ENCODE assay signal across 14 cellular contexts in the genomic region with DNA sequence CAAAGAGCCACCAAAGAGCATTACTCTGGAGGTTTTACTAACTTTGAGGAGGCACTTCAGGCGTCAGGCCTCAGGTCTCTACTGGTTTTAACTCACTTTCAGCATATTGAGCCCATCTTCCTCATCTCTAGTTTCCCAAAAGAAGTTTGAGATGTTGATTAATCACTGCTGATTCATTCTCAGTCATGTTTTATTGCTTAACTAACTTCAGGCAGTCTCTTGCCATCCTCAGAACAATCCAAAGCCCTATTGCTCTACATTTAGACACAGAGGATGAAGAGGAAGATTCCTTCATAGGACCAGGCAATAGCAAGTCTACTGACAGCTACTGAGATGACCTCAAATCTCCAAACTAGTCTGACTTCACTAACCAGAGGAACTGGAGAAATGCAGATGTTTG. TPM values are rescaled to one million over a fixed set of nuclear protein-coding genes. Genes with fewer than 3 reads are reported as not detected.
A peak's percentile ranks its signal among the peaks of the same experiment; 100 is the strongest.
DNase-seq lines count a peak whose midpoint lies in the region; ATAC-seq, FAIRE-seq and TF ChIP-seq lines count a peak whose summit lies in the region.
"Had no signal": no experiment of that assay in that cellular context is flagged by ENCODE, and none has a peak within 500 bp of the region (broad histone marks: within the 10 kb centered on the region; RNA-seq: fewer than 3 reads in every experiment).

No MANE protein-coding gene starts in this region.

- no TSS peak for BruUV-seq in HepG2 (replicated peaks; lab: Mats Ljungman, UMichigan)

- TF ChIP-seq EP300 in HepG2 (IDR thresholded peaks at IDR 0.05; ENCODE audit: low read depth in 2 of 2, low read length in 2 of 2): no peak
- no peak for TF ChIP-seq EP300 in HepG2 (CRISPR knock-in tag; IDR thresholded peaks at IDR 0.05; ENCODE audit: borderline replicate concordance)

- FAIRE-seq in HepG2 (lab: Jason Lieb, UNC): no peak

- TF ChIP-seq POLR2A in HepG2 (IDR thresholded peaks at IDR 0.05; ENCODE audit: insufficient read depth in 1 of 2, low read depth in 2 of 2, low read length in 2 of 2): no peak

- DNase-seq in CD14-positive monocyte (ENCODE audit: low spot score): no peak
- DNase-seq in LoVo (ENCODE audit: low spot score): peak; percentile 4
- peak; percentile 59 for DNase-seq in amniotic epithelial cell (ENCODE audit: low read depth)
- peak; percentile 4 for DNase-seq in hepatic stellate cell (ENCODE audit: low spot score)
- DNase-seq in HepG2 (ENCODE audit: low spot score): no peak
- no peak for DNase-seq in stimulated activated CD4-positive, alpha-beta T cell treated with anti-CD3 and anti-CD28 coated beads, Interleukin-2, amount 100 ng/mL, for 24 hours
- DNase-seq: activated effector memory CD4-positive, alpha-beta T cell treated with anti-CD3 and anti-CD28 coated beads, Interleukin-2, amount 50 U/mL, for 16 hours; effector CD4-positive, alpha-beta T cell; MM.1S had no signal

- POLR2A ChIA-PET in HepG2 (lab: Yijun Ruan, JAX): no interaction called here

- no peak overlapping the region for H3K4me2 ChIP-seq in HepG2 (ENCODE audit: low read depth, low read length)

- no peak overlapping the region for H3K4me3 Mint-ChIP-seq in CD14-positive monocyte
- H3K4me3 Mint-ChIP-seq: B cell had no signal

- peaks cover 11 to 26% (median 13%) of the 10 kb centered on the region in 3 donors for H3K27me3 Mint-ChIP-seq in CD14-positive monocyte (ENCODE audit: low read depth in 3 of 3)
- H3K27me3 Mint-ChIP-seq: B cell had no signal

- no peak for TF ChIP-seq RAD21 in HepG2 (CRISPR knock-in tag; IDR thresholded peaks at IDR 0.05)

- H2AFZ ChIP-seq in HepG2 (ENCODE audit: low read length): no peak overlapping the region
- H2AFZ ChIP-seq: parathyroid adenoma had no signal

- H3K4me1 Mint-ChIP-seq in CD14-positive monocyte: peaks cover 23% of the 10 kb centered on the region

- WGBS in HepG2 (ENCODE audit: low lambda C conversion rate): 0% methylated on average over 1 of the region's 1 CpG

- H3K4me3 ChIP-seq in HepG2 (replicated peaks in 1 of 3; ENCODE audit: insufficient read depth in 1 of 3, low read depth in 2 of 3, low read length in 3 of 3): no peak overlapping the region

- H3K27me3 ChIP-seq in HepG2 (ENCODE audit: control insufficient read depth in 1 of 2, insufficient read depth in 2 of 2, low read length in 2 of 2): no peaks in the 10 kb centered on the region; a peak in 1 of 5 replicates

- intact Hi-C loops in CD14-positive monocyte (cut with micrococcal nuclease): no loop called here
- intact Hi-C loops in HepG2 (cut with micrococcal nuclease; ENCODE audit: unreplicated experiment): no loop called here

- no peak overlapping the region for H3K9ac ChIP-seq in HepG2 (ENCODE audit: insufficient read depth, low read depth, low read length)
- H3K9ac ChIP-seq: parathyroid adenoma had no signal

- TF ChIP-seq CTCF in CD14-positive monocyte (IDR thresholded peaks at IDR 0.05) (no peak), HepG2 (CRISPR knock-in tag; IDR thresholded peaks at IDR 0.05) (no peak)

- H3K36me3 ChIP-seq in HepG2 (replicated peaks in 1 of 2; ENCODE audit: control insufficient read depth in 1 of 2, insufficient read depth in 2 of 2, low read length in 2 of 2): no peaks in the 10 kb centered on the region

- no peaks in the 10 kb centered on the region for H3K4me1 ChIP-seq in HepG2 (ENCODE audit: insufficient read depth, low read length)
- H3K4me1 ChIP-seq: parathyroid adenoma had no signal

- H3K27ac ChIP-seq in HepG2 (ENCODE audit: extremely low read length, insufficient read depth, low read length): no peak overlapping the region
- H3K27ac ChIP-seq: parathyroid adenoma, VCaP had no signal

- peak overlapping the region; percentile 56 to 93 (median 81) for H3K27ac Mint-ChIP-seq in CD14-positive monocyte
- H3K27ac Mint-ChIP-seq: B cell had no signal

- no peaks in the 10 kb centered on the region for H3K79me2 ChIP-seq in HepG2 (ENCODE audit: insufficient read depth, low read length)
- H3K79me2 ChIP-seq: parathyroid adenoma had no signal

- no peak for ATAC-seq in HG02588 (IDR thresholded peaks at IDR 0.05; ENCODE audit: unreplicated experiment)
- ATAC-seq in GM19455 (IDR thresholded peaks at IDR 0.05; ENCODE audit: unreplicated experiment): no peak
- ATAC-seq in HepG2: no peak

- no peaks in the 10 kb centered on the region for H4K20me1 ChIP-seq in HepG2 (ENCODE audit: insufficient read depth, low read length)

- H3K9me3 ChIP-seq in HepG2 (ENCODE audit: low read length): no peaks in the 10 kb centered on the region

- H3K36me3 Mint-ChIP-seq in CD14-positive monocyte: peaks cover 0 to 3% of the 10 kb centered on the region in 2 donors

- H3K9me3 Mint-ChIP-seq in CD14-positive monocyte: peaks cover 0 to 3% (median 2%) of the 10 kb centered on the region in 7 donors

- in situ Hi-C loops in HepG2 (cut with HindIII; ENCODE audit: extremely low pct_ligation_motif_present, low pct_unique_long_range_greater_than_20kb): no loop called here

- CTCF ChIA-PET in HepG2 (lab: Yijun Ruan, JAX; ENCODE audit: low intra/inter-chr PET ratio, low total read pairs): no interaction called here

TF ChIP-seq in HepG2, 621 proteins besides CTCF, POLR2A, EP300 and RAD21:
- TF ChIP-seq PITX1 (CRISPR knock-in tag; IDR thresholded peaks at IDR 0.05) (no peak), KLF6 (CRISPR knock-in tag; IDR thresholded peaks at IDR 0.05) (no peak), SP1 (IDR thresholded peaks at IDR 0.05) (no peak), SP1 (CRISPR knock-in tag; IDR thresholded peaks at IDR 0.05) (no peak), MXD4 (CRISPR knock-in tag; IDR thresholded peaks at IDR 0.05) (no peak), CBFB (CRISPR knock-in tag; IDR thresholded peaks at IDR 0.05) (no peak), ZNF674 (CRISPR knock-in tag; IDR thresholded peaks at IDR 0.05; ENCODE audit: low read depth) (no peak), HES4 (CRISPR knock-in tag; IDR thresholded peaks at IDR 0.05; ENCODE audit: borderline replicate concordance) (no peak), CHCHD3 (CRISPR knock-in tag; IDR thresholded peaks at IDR 0.05) (no peak), TBX3 (IDR thresholded peaks at IDR 0.05; ENCODE audit: borderline replicate concordance) (no peak), ZSCAN21 (CRISPR knock-in tag; IDR thresholded peaks at IDR 0.05; ENCODE audit: borderline replicate concordance) (no peak), EZH2 (conservative IDR thresholded peaks at IDR 0.05; ENCODE audit: low read depth, low read length) (no peak)
- TF ChIP-seq, protein P1, sequence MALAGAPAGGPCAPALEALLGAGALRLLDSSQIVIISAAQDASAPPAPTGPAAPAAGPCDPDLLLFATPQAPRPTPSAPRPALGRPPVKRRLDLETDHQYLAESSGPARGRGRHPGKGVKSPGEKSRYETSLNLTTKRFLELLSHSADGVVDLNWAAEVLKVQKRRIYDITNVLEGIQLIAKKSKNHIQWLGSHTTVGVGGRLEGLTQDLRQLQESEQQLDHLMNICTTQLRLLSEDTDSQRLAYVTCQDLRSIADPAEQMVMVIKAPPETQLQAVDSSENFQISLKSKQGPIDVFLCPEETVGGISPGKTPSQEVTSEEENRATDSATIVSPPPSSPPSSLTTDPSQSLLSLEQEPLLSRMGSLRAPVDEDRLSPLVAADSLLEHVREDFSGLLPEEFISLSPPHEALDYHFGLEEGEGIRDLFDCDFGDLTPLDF (CRISPR knock-in tag; IDR thresholded peaks at IDR 0.05): no peak

RNA-seq across cellular contexts. Expression of gene BET1, which starts 39.1 kb away (rescaled TPM):
- polyA plus RNA-seq in CD14-positive monocyte: 10 to 100 TPM in 1 of 2 donors, 1 to 10 TPM in 1; 8.2 to 14.1 TPM
- total RNA-seq in HepG2 (2016; rRNA removed; fragmentation: Illumina TruSeq; extraction: Trizol): 23.8 and 35.3 TPM in 2 replicates
- total RNA-seq in HepG2 (2016; cell fraction: cytosol; rRNA removed; fragmentation: Illumina TruSeq; extraction: Trizol; ENCODE audit: low read depth): 4.8 and 6.0 TPM in 2 replicates
- 24.5 and 36.0 TPM in 2 replicates for total RNA-seq in HepG2 (2016; cell fraction: insoluble cytoplasmic fraction; rRNA removed; fragmentation: Illumina TruSeq; extraction: Trizol)
- 12.3 and 13.2 TPM in 2 replicates for total RNA-seq in HepG2 (2016; cell fraction: membrane; rRNA removed; fragmentation: Illumina TruSeq; extraction: Trizol)
- 16.9 and 17.3 TPM in 2 replicates for total RNA-seq in HepG2 (2016; cell fraction: nucleus; rRNA removed; fragmentation: Illumina TruSeq; extraction: Trizol)
- 22.8 and 33.7 TPM in 2 replicates for polyA plus RNA-seq in HepG2 (2011; rRNA removed)
- 11.2 and 19.6 TPM in 2 replicates for polyA plus RNA-seq in HepG2 (2011; cell fraction: cytosol; rRNA removed)
- 10.8 and 14.8 TPM in 2 replicates for polyA plus RNA-seq in HepG2 (2011; cell fraction: nucleus; rRNA removed)
- 19.1 and 26.3 TPM in 2 replicates for polyA plus RNA-seq in HepG2 (2012)
- 5.8 and 7.4 TPM in 2 replicates for polyA plus RNA-seq in HepG2 (2016; cell fraction: cytosol; fragmentation: Illumina TruSeq; extraction: Trizol; ENCODE audit: low read depth)
- 40.5 and 49.8 TPM in 2 replicates for polyA plus RNA-seq in HepG2 (2016; cell fraction: insoluble cytoplasmic fraction; fragmentation: Illumina TruSeq; extraction: Trizol; ENCODE audit: low read depth)
- polyA plus RNA-seq in HepG2 (2016; cell fraction: membrane; fragmentation: Illumina TruSeq; extraction: Trizol; ENCODE audit: low read depth): 14.9 and 16.5 TPM in 2 replicates
- 20.9 and 26.7 TPM in 2 replicates for polyA plus RNA-seq in HepG2 (2016; cell fraction: nucleus; fragmentation: Illumina TruSeq; extraction: Trizol; ENCODE audit: insufficient read depth, low read depth)
- polyA minus RNA-seq in HepG2 (2011; rRNA and poly(A)+ RNA removed; ENCODE audit: low replicate concordance): 7.2 and 11.0 TPM in 2 replicates
- 7.0 and 12.0 TPM in 2 replicates for polyA minus RNA-seq in HepG2 (2011; cell fraction: cytosol; rRNA and poly(A)+ RNA removed)
- 48.7 and 55.0 TPM in 2 replicates for polyA minus RNA-seq in HepG2 (2011; cell fraction: nucleus; rRNA and poly(A)+ RNA removed)

Comparison
In these comparisons a context has a peak if more than half of its experiments do, and no peak if none do; other contexts are left out.
1. DNase-seq: peak in LoVo (single experiment), amniotic epithelial cell (single experiment) and hepatic stellate cell (single experiment); none in CD14-positive monocyte (single experiment), HepG2 (single experiment) and stimulated activated CD4-positive, alpha-beta T cell treated with anti-CD3 and anti-CD28 coated beads, Interleukin-2, amount 100 ng/mL, for 24 hours (0 of 2).